In the genomic region with DNA sequence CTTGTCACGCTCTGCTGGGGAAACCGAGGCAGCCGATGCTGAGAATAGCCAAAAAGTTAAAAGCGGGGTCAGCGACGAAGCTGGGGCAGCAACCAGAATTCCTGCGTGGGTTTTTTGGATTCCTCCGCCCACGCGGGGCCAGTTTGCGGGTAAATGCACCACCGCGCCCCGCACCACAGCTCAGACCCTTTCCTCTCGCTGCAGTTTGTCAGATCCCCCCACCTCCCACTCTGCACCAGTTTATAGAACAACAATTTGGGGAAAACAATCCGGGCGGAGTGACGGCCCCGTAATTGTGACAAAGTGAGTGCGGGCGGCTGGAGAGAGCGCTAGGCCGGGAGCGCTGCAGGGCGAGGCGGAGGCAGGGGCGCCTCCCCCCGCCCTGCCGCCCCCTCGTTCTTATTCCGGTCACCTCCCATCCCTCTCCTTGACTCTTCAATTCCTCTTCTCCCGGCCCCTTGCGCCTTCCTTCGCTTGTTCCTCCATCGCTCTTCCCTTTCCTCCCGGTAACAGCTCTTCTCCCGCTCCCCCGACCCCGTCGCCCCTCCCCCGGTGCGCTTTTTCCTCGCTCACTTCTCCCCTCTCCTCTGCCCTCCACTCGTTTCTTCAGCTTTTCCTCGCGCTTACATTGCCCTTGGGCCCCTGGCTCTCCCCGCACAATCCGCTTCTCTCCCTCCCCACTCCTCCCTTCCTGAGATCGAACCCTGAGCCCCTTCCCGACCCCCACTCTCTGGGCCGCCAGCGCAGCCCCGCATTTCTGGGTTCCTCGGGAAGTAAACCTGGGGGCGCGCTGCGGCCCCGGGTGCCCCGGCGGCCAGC, we compare ENCODE assay signal across 8 cellular contexts. TPM values are rescaled to one million over a fixed set of nuclear protein-coding genes. Genes with fewer than 3 reads are reported as not detected.
DNase-seq lines count a peak whose midpoint lies in the region; ATAC-seq and TF ChIP-seq lines count a peak whose summit lies in the region.

No MANE protein-coding gene starts in this region.

- POLR2A ChIA-PET in activated CD4-positive, alpha-beta T cell treated with anti-CD3 and anti-CD28 coated beads, Interleukin-2, amount 10 ng/mL, durations not matched to agents 7 days and 5 days (lab: Charles Lee): no interaction called here

- no peak for TF ChIP-seq EP300 in sigmoid colon (IDR thresholded peaks at IDR 0.05)

- peaks cover 0 to 56% (median 55%) of the 10 kb centered on the region in 4 donors for H3K4me1 ChIP-seq in sigmoid colon

- no peaks in the 10 kb centered on the region for H3K9me3 ChIP-seq in sigmoid colon

- peaks cover 44 to 99% (median 90%) of the 10 kb centered on the region in 3 donors for H3K27me3 ChIP-seq in sigmoid colon

- H3K4me3 Mint-ChIP-seq in activated CD4-positive, alpha-beta T cell treated with anti-CD3 and anti-CD28 coated beads, Interleukin-2, amount 10 ng/mL, durations not matched to agents 7 days and 5 days: no peak overlapping the region

- CTCF ChIA-PET in activated CD4-positive, alpha-beta T cell treated with anti-CD3 and anti-CD28 coated beads, Interleukin-2, amount 10 ng/mL, durations not matched to agents 7 days and 5 days (lab: Charles Lee): interaction anchor here (0.5 to 4.7 kb wide), 14 partner anchors 9 to 268 kb away, joined by 3 to 47 read pairs (median 14); partner anchors contain the start of genes C1QL4, PRPH, SPATS2 and TROAP

- peaks cover 75% of the 10 kb centered on the region for H3K27me3 Mint-ChIP-seq in activated CD4-positive, alpha-beta T cell treated with anti-CD3 and anti-CD28 coated beads, Interleukin-2, amount 10 ng/mL, durations not matched to agents 7 days and 5 days

- no peak overlapping the region for H3K27ac ChIP-seq in sigmoid colon

- peak; percentile 53 to 58 (median 56) for DNase-seq in NCI-H1417 (lab: John Stamatoyannopoulos, UW)
- DNase-seq in NCI-H1417 treated with DMSO at 0.1 percent for 48 hours (lab: John Stamatoyannopoulos, UW): no peak
- DNase-seq in NCI-H69 (lab: John Stamatoyannopoulos, UW): peak; percentile 87
- DNase-seq in fibroblast of mammary gland (ENCODE audit: low read depth): no peak
- peak; percentile 40 for DNase-seq in sigmoid colon
- DNase-seq in DMS153 (lab: John Stamatoyannopoulos, UW): no peak
- no peak for DNase-seq in activated CD4-positive, alpha-beta T cell treated with anti-CD3 and anti-CD28 coated beads, Interleukin-2, amount 10 ng/mL, durations not matched to agents 7 days and 5 days

- H3K36me3 ChIP-seq in sigmoid colon: no peaks in the 10 kb centered on the region

- H3K27ac Mint-ChIP-seq in activated CD4-positive, alpha-beta T cell treated with anti-CD3 and anti-CD28 coated beads, Interleukin-2, amount 10 ng/mL, durations not matched to agents 7 days and 5 days: no peak overlapping the region

- TF ChIP-seq CTCF in fibroblast of mammary gland (conservative IDR thresholded peaks at IDR 0.05; ENCODE audit: control insufficient read depth, insufficient read depth, low read depth, low read length): no peak
- no peak for TF ChIP-seq CTCF in sigmoid colon (IDR thresholded peaks at IDR 0.05)

- no peak for TF ChIP-seq POLR2A in sigmoid colon (IDR thresholded peaks at IDR 0.05)

- 2% methylated on average over 60 of the region's 60 CpGs for WGBS in sigmoid colon, 2 donors

- intact Hi-C loops in sigmoid colon (cut with DNase I): no loop called here

- H3K4me3 ChIP-seq in fibroblast of mammary gland (ENCODE audit: control insufficient read depth, low read depth, low read length) (peak overlapping the region; percentile 26), sigmoid colon (peak overlapping the region in 3 of 4 donors; percentile 33 to 45 (median 43))

- H3K36me3 Mint-ChIP-seq in activated CD4-positive, alpha-beta T cell treated with anti-CD3 and anti-CD28 coated beads, Interleukin-2, amount 10 ng/mL, durations not matched to agents 7 days and 5 days (ENCODE audit: low read depth): no peaks in the 10 kb centered on the region

- no peak for ATAC-seq in HG02870 (IDR thresholded peaks at IDR 0.05; ENCODE audit: unreplicated experiment)

- H3K9me3 Mint-ChIP-seq in activated CD4-positive, alpha-beta T cell treated with anti-CD3 and anti-CD28 coated beads, Interleukin-2, amount 10 ng/mL, durations not matched to agents 7 days and 5 days: no peaks in the 10 kb centered on the region

- peaks cover 27% of the 10 kb centered on the region for H3K4me1 Mint-ChIP-seq in activated CD4-positive, alpha-beta T cell treated with anti-CD3 and anti-CD28 coated beads, Interleukin-2, amount 10 ng/mL, durations not matched to agents 7 days and 5 days

RNA-seq across cellular contexts. Expression of gene DNAJC22, which starts 0.6 kb away (rescaled TPM):
- under 1 TPM in 3 of 4 donors, not detected in 1; under 0.01 to 0.28 (median 0.16) TPM for total RNA-seq in sigmoid colon
- 10 to 100 TPM in 1 of 3 donors, 1 to 10 TPM in 2; 4.6 to 12.8 (median 7.8) TPM for polyA plus RNA-seq in sigmoid colon
- not detected for total RNA-seq in activated CD4-positive, alpha-beta T cell treated with anti-CD3 and anti-CD28 coated beads, Interleukin-2, amount 10 ng/mL, durations not matched to agents 7 days and 5 days

RNA-seq across cellular contexts. Expression of gene C1QL4, which starts 9.1 kb away (rescaled TPM):
- total RNA-seq in sigmoid colon: not detected
- under 1 TPM in 1 of 3 donors, not detected in 2; 0.03 TPM for polyA plus RNA-seq in sigmoid colon
- total RNA-seq in activated CD4-positive, alpha-beta T cell treated with anti-CD3 and anti-CD28 coated beads, Interleukin-2, amount 10 ng/mL, durations not matched to agents 7 days and 5 days: not detected

RNA-seq across cellular contexts. Expression of gene SPATS2, which starts 21.2 kb away (rescaled TPM):
- total RNA-seq in sigmoid colon: 10 to 100 TPM; 10.3 to 32.1 (median 13.4) TPM
- polyA plus RNA-seq in sigmoid colon: 10 to 100 TPM in 2 of 3 donors, 1 to 10 TPM in 1; 6.9 to 13.8 (median 11.0) TPM
- total RNA-seq in activated CD4-positive, alpha-beta T cell treated with anti-CD3 and anti-CD28 coated beads, Interleukin-2, amount 10 ng/mL, durations not matched to agents 7 days and 5 days: 10 to 100 TPM; 12.8 to 20.3 TPM

RNA-seq across cellular contexts. Expression of gene TROAP, which starts 23.0 kb away (rescaled TPM):
- under 1 TPM in 1 of 4 donors, not detected in 3; 0.36 TPM for total RNA-seq in sigmoid colon
- polyA plus RNA-seq in sigmoid colon: 10 to 100 TPM in 1 of 3 donors, 1 to 10 TPM in 2; 4.8 to 25.7 (median 5.1) TPM
- 100 to 1,000 TPM; 111 to 115 TPM for total RNA-seq in activated CD4-positive, alpha-beta T cell treated with anti-CD3 and anti-CD28 coated beads, Interleukin-2, amount 10 ng/mL, durations not matched to agents 7 days and 5 days

RNA-seq across cellular contexts. Expression of gene PRPH, which starts 51.1 kb away (rescaled TPM):
- 10 to 100 TPM; 19.7 to 56.2 (median 38.6) TPM for total RNA-seq in sigmoid colon
- polyA plus RNA-seq in sigmoid colon: 10 to 100 TPM in 1 of 3 donors, 1 to 10 TPM in 1, under 1 TPM in 1; 0.46 to 31.8 (median 2.4) TPM
- total RNA-seq in activated CD4-positive, alpha-beta T cell treated with anti-CD3 and anti-CD28 coated beads, Interleukin-2, amount 10 ng/mL, durations not matched to agents 7 days and 5 days: not detected

Comparison
In these comparisons a context has a peak if more than half of its experiments do, and no peak if none do; other contexts are left out.
1. DNase-seq: peak in NCI-H1417 (3 of 3), NCI-H69 (single experiment) and sigmoid colon (single experiment); none in NCI-H1417 treated with DMSO at 0.1 percent for 48 hours (single experiment), fibroblast of mammary gland (single experiment), DMS153 (single experiment) and activated CD4-positive, alpha-beta T cell treated with anti-CD3 and anti-CD28 coated beads, Interleukin-2, amount 10 ng/mL, durations not matched to agents 7 days and 5 days (single experiment).